ENCODE assay signal across 8 cellular contexts in the genomic region with DNA sequence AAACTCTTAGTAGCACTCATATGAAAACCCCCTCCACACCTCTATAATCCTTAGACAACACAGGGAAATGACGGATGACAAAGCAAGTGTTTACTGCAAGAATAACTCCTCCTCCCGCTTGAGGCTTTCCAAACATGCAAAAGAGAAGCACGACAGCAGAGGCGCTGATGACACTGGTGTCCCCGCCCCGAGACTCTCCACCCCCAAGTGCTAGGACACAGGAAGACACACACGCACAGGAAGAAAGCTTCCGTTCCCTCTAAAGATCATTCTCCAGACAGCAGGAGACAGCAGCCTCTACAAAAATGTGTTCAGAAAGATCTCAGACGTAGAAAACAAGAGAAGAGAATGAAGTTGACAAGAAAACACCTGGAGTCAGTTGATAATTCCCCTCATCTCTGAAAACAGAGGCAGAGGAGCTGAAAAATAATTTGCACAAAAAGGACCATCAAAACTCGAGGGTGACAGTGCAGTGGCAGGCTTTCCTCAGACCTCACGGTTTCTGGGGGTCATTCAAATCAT.
A peak's percentile ranks its signal among the peaks of the same experiment; 100 is the strongest.
DNase-seq lines count a peak whose midpoint lies in the region; ATAC-seq and TF ChIP-seq lines count a peak whose summit lies in the region.

No MANE protein-coding gene starts in this region.

- H3K4me3 ChIP-seq in KMS-11 (IDR thresholded peaks at IDR 0.05; ENCODE audit: insufficient read depth, low read depth, low read length): no peak overlapping the region

- peak; percentile 39 to 41 for DNase-seq in activated CD4-positive, alpha-beta T cell treated with anti-CD3 and anti-CD28 coated beads for 24 hours (ENCODE audit: low read depth in 2 of 2)
- DNase-seq in dermis blood vessel endothelial cell (peak; percentile 72), nephron progenitor cell (no peak), superior temporal gyrus (ENCODE audit: extremely low spot score) (peak; percentile 66)

- H3K4me1 Mint-ChIP-seq in nephron progenitor cell: peaks cover 50% of the 10 kb centered on the region

- H3K4me1 ChIP-seq in KMS-11 (ENCODE audit: low read depth, poor library complexity, severe bottlenecking): peaks cover 23% of the 10 kb centered on the region

- ATAC-seq in GM19025 (IDR thresholded peaks at IDR 0.05; ENCODE audit: low read depth, unreplicated experiment): peak; percentile 50
- no peak for ATAC-seq in GM18870 (IDR thresholded peaks at IDR 0.05; ENCODE audit: unreplicated experiment)
- ATAC-seq in HG03469 (IDR thresholded peaks at IDR 0.05; ENCODE audit: unreplicated experiment): no peak

- no peaks in the 10 kb centered on the region for H3K9me3 Mint-ChIP-seq in nephron progenitor cell

- H3K27me3 Mint-ChIP-seq in nephron progenitor cell (ENCODE audit: low read depth, poor library complexity): no peaks in the 10 kb centered on the region

- no peaks in the 10 kb centered on the region for H4K20me1 ChIP-seq in KMS-11 (ENCODE audit: insufficient read depth)

- peak overlapping the region; percentile 45 for H3K4me2 ChIP-seq in KMS-11

- H2AFZ ChIP-seq in KMS-11 (ENCODE audit: low read depth): peak overlapping the region; percentile 5; the same call in 1 of the 2 replicates

- no peak overlapping the region for H3K4me3 Mint-ChIP-seq in nephron progenitor cell

- peak overlapping the region; percentile 37 for H3K27ac Mint-ChIP-seq in nephron progenitor cell

- no peak for TF ChIP-seq CTCF in KMS-11 (conservative IDR thresholded peaks at IDR 0.05; ENCODE audit: low read depth, low read length)
- no peak for TF ChIP-seq CTCF in nephron progenitor cell (IDR thresholded peaks at IDR 0.05)

- no peaks in the 10 kb centered on the region for H3K27me3 ChIP-seq in KMS-11 (ENCODE audit: insufficient read depth, low read depth)

- no peaks in the 10 kb centered on the region for H3K79me2 ChIP-seq in KMS-11 (ENCODE audit: insufficient read depth, low read depth)

- peak overlapping the region; percentile 20; the same call in 1 of the 2 replicates for H3K9ac ChIP-seq in KMS-11

- no peaks in the 10 kb centered on the region for H3K36me3 ChIP-seq in KMS-11 (ENCODE audit: insufficient read depth)

- peak overlapping the region; percentile 48 for H3K27ac ChIP-seq in KMS-11

- H3K36me3 Mint-ChIP-seq in nephron progenitor cell (ENCODE audit: low read depth): peaks cover 35% of the 10 kb centered on the region
